8 cellular contexts compared by ENCODE assay signal in genomic region chrX:79081895-79082512, GRCh38.
DNase-seq lines count a peak whose midpoint lies in the region; ATAC-seq, FAIRE-seq and TF ChIP-seq lines count a peak whose summit lies in the region.

No MANE protein-coding gene starts in this region.

- no peaks in the 10 kb centered on the region for H3K36me3 ChIP-seq in bronchial epithelial cell (ENCODE audit: control insufficient read depth, insufficient read depth, low read length)

- no peak overlapping the region for H3K4me3 ChIP-seq in bronchial epithelial cell (ENCODE audit: low read depth, low read length)

- H3K36me3 Mint-ChIP-seq in type B pancreatic cell, result no peaks in the 10 kb centered on the region

- H3K9me3 Mint-ChIP-seq in type B pancreatic cell, result no peaks in the 10 kb centered on the region

- H3K27me3 Mint-ChIP-seq in type B pancreatic cell, result peaks cover 3% of the 10 kb centered on the region

- no peak overlapping the region for H3K4me3 Mint-ChIP-seq in type B pancreatic cell

- DNase-seq in stimulated activated CD4-positive, alpha-beta T cell treated with anti-CD3 and anti-CD28 coated beads, Interleukin-2, amount 100 ng/mL, for 4 hours (ENCODE audit: low read depth), result peak; percentile 14
- DNase-seq in stimulated activated CD4-positive, alpha-beta T cell treated with anti-CD3 and anti-CD28 coated beads, Interleukin-2, amount 100 ng/mL, for 48 hours, result no peak
- DNase-seq in RKO (ENCODE audit: low spot score) (peak; percentile 66), bronchial epithelial cell (ENCODE audit: low read depth) (peak; percentile 25), left lobe of liver (ENCODE audit: low spot score) (no peak), type B pancreatic cell (ENCODE audit: extremely low spot score, unreplicated experiment) (no peak)

- ATAC-seq in HG02885 (IDR thresholded peaks at IDR 0.05; ENCODE audit: poor library complexity, unreplicated experiment), result peak; percentile 84
- peak; percentile 81 for ATAC-seq in left lobe of liver
- no peak for ATAC-seq in HG03457 (IDR thresholded peaks at IDR 0.05; ENCODE audit: unreplicated experiment)

- no peaks in the 10 kb centered on the region for H3K27me3 ChIP-seq in bronchial epithelial cell (ENCODE audit: control insufficient read depth, insufficient read depth, low read length)

- H3K27ac Mint-ChIP-seq in type B pancreatic cell, result no peak overlapping the region

- peak; percentile 27 for TF ChIP-seq CTCF in bronchial epithelial cell (IDR thresholded peaks at IDR 0.05; ENCODE audit: insufficient read depth, low read length, severe bottlenecking)
- TF ChIP-seq CTCF in type B pancreatic cell (conservative IDR thresholded peaks at IDR 0.05), result peak; percentile 78

- FAIRE-seq in bronchial epithelial cell (lab: Jason Lieb, UNC), result no peak

- no peaks in the 10 kb centered on the region for H3K4me1 Mint-ChIP-seq in type B pancreatic cell (ENCODE audit: unreplicated experiment)

Comparison
In these comparisons a context has a peak if more than half of its experiments do, and no peak if none do; other contexts are left out.
1. DNase-seq: peak in stimulated activated CD4-positive, alpha-beta T cell treated with anti-CD3 and anti-CD28 coated beads, Interleukin-2, amount 100 ng/mL, for 4 hours (single experiment), RKO (single experiment) and bronchial epithelial cell (single experiment); none in stimulated activated CD4-positive, alpha-beta T cell treated with anti-CD3 and anti-CD28 coated beads, Interleukin-2, amount 100 ng/mL, for 48 hours (0 of 2), left lobe of liver (single experiment) and type B pancreatic cell (single experiment).